8 cellular contexts compared by ENCODE assay signal in genomic region chrX:75156537-75156945, GRCh38. TPM values are rescaled to one million over a fixed set of nuclear protein-coding genes. Genes with fewer than 3 reads are reported as not detected.
DNase-seq lines count a peak whose midpoint lies in the region; ATAC-seq and TF ChIP-seq lines count a peak whose summit lies in the region.

No MANE protein-coding gene starts in this region.

- peaks cover 15% of the 10 kb centered on the region for H3K4me1 Mint-ChIP-seq in CD14-positive monocyte
- peaks cover 10 to 23% of the 10 kb centered on the region in 2 donors for H3K4me1 Mint-ChIP-seq in natural killer cell treated with Interleukin-12 subunit alpha and Interleukin-12 subunit beta and Interleukin-15 and Interleukin-18, amount 100 ng/mL, for 72 hours (ENCODE audit: low read depth in 2 of 2)

- peak; percentile 22 for ATAC-seq in GM21515 (IDR thresholded peaks at IDR 0.05; ENCODE audit: unreplicated experiment)
- peak; percentile 45 for ATAC-seq in SK-N-SH treated with all-trans-retinoic acid at 6 μM for 48 hours
- no peak for ATAC-seq in natural killer cell treated with Interleukin-12 subunit alpha and Interleukin-12 subunit beta and Interleukin-15 and Interleukin-18, amount 100 ng/mL, for 72 hours
- ATAC-seq in HG03196 (IDR thresholded peaks at IDR 0.05; ENCODE audit: unreplicated experiment) = no peak

- H3K27ac Mint-ChIP-seq in CD14-positive monocyte = peak overlapping the region; percentile 88 to 97 (median 95)
- peak overlapping the region; percentile 91 to 99 for H3K27ac Mint-ChIP-seq in natural killer cell treated with Interleukin-12 subunit alpha and Interleukin-12 subunit beta and Interleukin-15 and Interleukin-18, amount 100 ng/mL, for 72 hours

- no peaks in the 10 kb centered on the region for H3K36me3 Mint-ChIP-seq in CD14-positive monocyte
- H3K36me3 Mint-ChIP-seq in natural killer cell treated with Interleukin-12 subunit alpha and Interleukin-12 subunit beta and Interleukin-15 and Interleukin-18, amount 100 ng/mL, for 72 hours = no peaks in the 10 kb centered on the region

- no peak for TF ChIP-seq POLR2A in erythroblast (IDR thresholded peaks at IDR 0.05; ENCODE audit: low read length)

- intact Hi-C loops in CD14-positive monocyte (cut with micrococcal nuclease) = no loop called here

- DNase-seq in CD14-positive monocyte (ENCODE audit: low spot score) (no peak), erythroblast (lab: John Stamatoyannopoulos, UW) (peak; percentile 53 to 58), SKM-1 treated with dmso at 0.1 percent for 144 hours (lab: John Stamatoyannopoulos, UW; ENCODE audit: unreplicated experiment) (no peak), islet precursor cell (no peak)
- DNase-seq in natural killer cell treated with Interleukin-12 subunit alpha and Interleukin-12 subunit beta and Interleukin-15 and Interleukin-18, amount 100 ng/mL, for 72 hours (ENCODE audit: low spot score) = no peak

- H3K4me3 Mint-ChIP-seq in CD14-positive monocyte = peak overlapping the region; percentile 89 to 99
- H3K4me3 Mint-ChIP-seq in natural killer cell treated with Interleukin-12 subunit alpha and Interleukin-12 subunit beta and Interleukin-15 and Interleukin-18, amount 100 ng/mL, for 72 hours = peak overlapping the region; percentile 100

- peaks cover 0 to 6% (median 2%) of the 10 kb centered on the region in 7 donors for H3K9me3 Mint-ChIP-seq in CD14-positive monocyte
- no peaks in the 10 kb centered on the region for H3K9me3 Mint-ChIP-seq in natural killer cell treated with Interleukin-12 subunit alpha and Interleukin-12 subunit beta and Interleukin-15 and Interleukin-18, amount 100 ng/mL, for 72 hours

- TF ChIP-seq CTCF in CD14-positive monocyte (IDR thresholded peaks at IDR 0.05) = no peak

- H3K27me3 Mint-ChIP-seq in CD14-positive monocyte (ENCODE audit: low read depth in 3 of 3) = peaks cover 0 to 4% (median 1%) of the 10 kb centered on the region in 3 donors
- peaks cover 0 to 3% of the 10 kb centered on the region in 2 donors for H3K27me3 Mint-ChIP-seq in natural killer cell treated with Interleukin-12 subunit alpha and Interleukin-12 subunit beta and Interleukin-15 and Interleukin-18, amount 100 ng/mL, for 72 hours

TF ChIP-seq in SK-N-SH treated with all-trans-retinoic acid at 6 μM for 48 hours, 23 proteins besides CTCF, POLR2A, EP300 and RAD21:
- no peak for TF ChIP-seq TOX (CRISPR knock-in tag; IDR thresholded peaks at IDR 0.05; ENCODE audit: borderline replicate concordance)
- no peak for TF ChIP-seq ARNTL (CRISPR knock-in tag; IDR thresholded peaks at IDR 0.05; ENCODE audit: borderline replicate concordance, low read depth)

RNA-seq across cellular contexts. Expression of gene ABCB7, which starts 0.5 kb away (rescaled TPM):
- 10 to 100 TPM; 14.8 to 18.5 TPM for polyA plus RNA-seq in CD14-positive monocyte
- total RNA-seq in natural killer cell treated with Interleukin-12 subunit alpha and Interleukin-12 subunit beta and Interleukin-15 and Interleukin-18, amount 100 ng/mL, for 72 hours = 10 to 100 TPM; 21.6 to 21.7 TPM

Comparison
In these comparisons a context has a peak if more than half of its experiments do, and no peak if none do; other contexts are left out.
1. DNase-seq: peak in erythroblast (2 of 2); none in CD14-positive monocyte (single experiment), natural killer cell treated with Interleukin-12 subunit alpha and Interleukin-12 subunit beta and Interleukin-15 and Interleukin-18, amount 100 ng/mL, for 72 hours (single experiment), SKM-1 treated with dmso at 0.1 percent for 144 hours (single experiment) and islet precursor cell (single experiment).
2. ATAC-seq: peak in GM21515 (single experiment) and SK-N-SH treated with all-trans-retinoic acid at 6 μM for 48 hours (single experiment); none in natural killer cell treated with Interleukin-12 subunit alpha and Interleukin-12 subunit beta and Interleukin-15 and Interleukin-18, amount 100 ng/mL, for 72 hours (0 of 2) and HG03196 (single experiment).